In the genomic region with DNA sequence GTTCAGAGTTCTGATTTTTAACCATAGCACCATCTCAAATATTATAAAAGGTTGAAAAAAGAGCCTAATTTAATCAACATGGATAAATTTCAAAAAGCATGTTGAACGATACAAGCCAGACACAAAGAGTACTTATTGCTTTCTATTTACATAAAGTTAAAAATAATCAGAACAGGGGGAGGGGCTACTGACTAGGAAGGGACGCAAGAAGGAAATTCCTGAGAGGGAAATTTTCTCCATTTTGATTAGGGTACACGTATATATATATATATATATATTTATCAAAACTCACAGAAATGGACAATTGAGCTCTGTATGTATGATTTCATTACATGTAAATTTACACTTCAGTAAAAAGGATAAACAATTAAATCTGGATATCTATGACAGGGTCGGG, we compare ENCODE assay signal across 8 cellular contexts. TPM values are rescaled to one million over a fixed set of nuclear protein-coding genes. Genes with fewer than 3 reads are reported as not detected.
DNase-seq lines count a peak whose midpoint lies in the region; ATAC-seq and TF ChIP-seq lines count a peak whose summit lies in the region.

No MANE protein-coding gene starts in this region.

- no peak overlapping the region for H2BK12ac ChIP-seq in H9 (ENCODE audit: insufficient read length, low read depth, low read length)

- H3K4me3 ChIP-seq in epithelial cell of esophagus (ENCODE audit: low read length) (peak overlapping the region; percentile 69), neural cell (ENCODE audit: low read length) (peak overlapping the region; percentile 83)

- H2BK15ac ChIP-seq in H9 (ENCODE audit: low read depth, low read length): no peak overlapping the region

- H3K4me3 Mint-ChIP-seq in Calu3 (ENCODE audit: low read depth, unreplicated experiment) (peak overlapping the region; percentile 86), H9 (peak overlapping the region; percentile 86 to 88)

- H4K8ac ChIP-seq in H9 (replicated peaks; ENCODE audit: insufficient read length, low read depth, low read length): no peak overlapping the region

- TF ChIP-seq RAD21 in neural cell (conservative IDR thresholded peaks at IDR 0.05): no peak

- H3K27ac ChIP-seq in H9 (ENCODE audit: insufficient read length, low read depth, low read length) (no peak overlapping the region), neural cell (ENCODE audit: low read length) (peak overlapping the region; percentile 71)

- H3K56ac ChIP-seq in H9 (ENCODE audit: insufficient read length, low read depth, low read length): no peak overlapping the region

- H3K4me1 Mint-ChIP-seq in Calu3 (ENCODE audit: low read depth, unreplicated experiment): no peaks in the 10 kb centered on the region
- H3K4me1 Mint-ChIP-seq in H9: peaks cover 18 to 23% of the 10 kb centered on the region in 2 experiments

- no peaks in the 10 kb centered on the region for H3K9me2 ChIP-seq in neural cell (ENCODE audit: insufficient read depth, low read length)

- H3F3A ChIP-seq in neural cell (ENCODE audit: insufficient read depth, low read length, poor library complexity, severe bottlenecking): no peaks in the 10 kb centered on the region

- BruUV-seq in Calu3 (replicated peaks; lab: Mats Ljungman, UMichigan): TSS peak; percentile 94

- H3K27ac Mint-ChIP-seq in Calu3 (ENCODE audit: unreplicated experiment): peak overlapping the region; percentile 83
- peak overlapping the region; percentile 52 to 74 (median 73); a peak in 3 of 7 replicates for H3K27ac Mint-ChIP-seq in H9

- no peak overlapping the region for H4K91ac ChIP-seq in H9 (ENCODE audit: insufficient read length, low read depth, low read length)

- DNase-seq in Calu3 (peak; percentile 2), H9 (no peak), RPMI8226 (peak; percentile 17), epithelial cell of esophagus (ENCODE audit: low read depth) (peak; percentile 6), NCI-H187 (lab: John Stamatoyannopoulos, UW) (no peak), NCI-H1048 (lab: John Stamatoyannopoulos, UW) (no peak)

- no peak overlapping the region for H3K23ac ChIP-seq in H9 (ENCODE audit: insufficient read length, low read depth, low read length)

- H3K27me3 ChIP-seq in H9 (ENCODE audit: insufficient read depth, low read length) (no peaks in the 10 kb centered on the region), neural cell (ENCODE audit: insufficient read depth, low read depth, low read length) (no peaks in the 10 kb centered on the region)

- no peak overlapping the region for H3K4ac ChIP-seq in H9 (ENCODE audit: low read depth, low read length)

- H3K9ac ChIP-seq in H9 (ENCODE audit: extremely low read depth, insufficient read length, low read length): peak overlapping the region; percentile 63
- peak overlapping the region; percentile 84 for H3K9ac ChIP-seq in neural cell (ENCODE audit: low read length)

- H3K9me3 Mint-ChIP-seq in Calu3 (ENCODE audit: low read depth, unreplicated experiment): no peaks in the 10 kb centered on the region
- H3K9me3 Mint-ChIP-seq in H9: peaks cover 0 to 12% of the 10 kb centered on the region in 2 experiments; a peak in 3 of 5 replicates

- peak overlapping the region; percentile 66 for H3K4me2 ChIP-seq in H9 (ENCODE audit: insufficient read depth, insufficient read length, low read length)
- no peak overlapping the region for H3K4me2 ChIP-seq in neural cell (ENCODE audit: low read length)

- no peak overlapping the region for H2BK120ac ChIP-seq in H9 (ENCODE audit: low read depth, low read length, poor library complexity, severe bottlenecking)

- no peak overlapping the region for H2BK20ac ChIP-seq in H9 (ENCODE audit: low read depth, low read length, poor library complexity, severe bottlenecking)

- no peaks in the 10 kb centered on the region for H3K36me3 ChIP-seq in neural cell (ENCODE audit: insufficient read depth, low read length)

- H3K36me3 Mint-ChIP-seq in Calu3 (ENCODE audit: insufficient read depth, unreplicated experiment) (peaks cover 15% of the 10 kb centered on the region), H9 (ENCODE audit: insufficient read depth in 1 of 3, low read depth in 3 of 3) (peaks cover 2 to 5% (median 3%) of the 10 kb centered on the region in 3 experiments; a peak in 3 of 7 replicates)

- H3K79me2 ChIP-seq in H9 (ENCODE audit: insufficient read depth, low read length) (no peaks in the 10 kb centered on the region), neural cell (replicated peaks; ENCODE audit: insufficient read depth, low read length) (peaks cover 6% of the 10 kb centered on the region)

- no peak for ATAC-seq in HG03097 (IDR thresholded peaks at IDR 0.05; ENCODE audit: low FRiP score, unreplicated experiment)

- WGBS in H9 (ENCODE audit: extremely low coverage, insufficient read length, low lambda C conversion rate): no CpG with 5 or more reads among the region's 4 CpGs

- H4K20me1 ChIP-seq in H9 (ENCODE audit: control insufficient read depth, insufficient read depth, insufficient read length) (no peaks in the 10 kb centered on the region), neural cell (ENCODE audit: insufficient read depth) (no peaks in the 10 kb centered on the region)

- no peaks in the 10 kb centered on the region for H3K4me1 ChIP-seq in H9 (ENCODE audit: insufficient read depth, low read length)

- no peak overlapping the region for H2AK5ac ChIP-seq in H9 (ENCODE audit: insufficient read length, low read length)

- H3K18ac ChIP-seq in H9 (ENCODE audit: insufficient read length, low read depth, low read length): no peak overlapping the region

- no peak overlapping the region for H4K5ac ChIP-seq in H9 (ENCODE audit: insufficient read length, low read depth, low read length)

- no peak overlapping the region for H2BK5ac ChIP-seq in H9 (ENCODE audit: insufficient read length, low read length)

- TF ChIP-seq CTCF in Calu3 (IDR thresholded peaks at IDR 0.05; ENCODE audit: unreplicated experiment): no peak
- no peak for TF ChIP-seq CTCF in H9 (conservative IDR thresholded peaks at IDR 0.05)
- no peak for TF ChIP-seq CTCF in epithelial cell of esophagus (IDR thresholded peaks at IDR 0.05; ENCODE audit: insufficient read depth, low read depth, low read length, missing control alignments)
- no peak for TF ChIP-seq CTCF in neural cell (IDR thresholded peaks at IDR 0.05; ENCODE audit: poor library complexity, severe bottlenecking)

- H3K9me3 ChIP-seq in H9 (ENCODE audit: control insufficient read depth, low read depth, low read length) (no peaks in the 10 kb centered on the region), neural cell (ENCODE audit: low read length) (no peaks in the 10 kb centered on the region)

- intact Hi-C loops in Calu3 (cut with micrococcal nuclease; ENCODE audit: unreplicated experiment): loop anchor here (5.0 kb wide), 1 partner anchor 133 kb away; no protein-coding TSS in a partner anchor

- no peaks in the 10 kb centered on the region for H3K23me2 ChIP-seq in H9 (ENCODE audit: insufficient read length, low read depth, low read length, poor library complexity, severe bottlenecking)

- no peak for TF ChIP-seq EP300 in neural cell (conservative IDR thresholded peaks at IDR 0.05; ENCODE audit: poor library complexity, severe bottlenecking)

- no peaks in the 10 kb centered on the region for H3K79me1 ChIP-seq in H9 (ENCODE audit: insufficient read depth, low read depth, low read length, poor library complexity, severe bottlenecking)

- H3T11ph ChIP-seq in H9 (ENCODE audit: low read length): no peak overlapping the region

- H3K27me3 Mint-ChIP-seq in Calu3 (ENCODE audit: unreplicated experiment) (no peaks in the 10 kb centered on the region), H9 (ENCODE audit: low read depth) (no peaks in the 10 kb centered on the region)

- H2AFZ ChIP-seq in H9 (ENCODE audit: low read length) (peak overlapping the region; percentile 70), neural cell (ENCODE audit: low read depth, low read length) (peak overlapping the region; percentile 56)

- no peak overlapping the region for H3K14ac ChIP-seq in H9 (ENCODE audit: insufficient read depth, low read length)

- CTCF ChIA-PET in Calu3 (lab: Charles Lee): interaction anchor here (1.2 to 1.5 kb wide), 3 partner anchors 40 to 137 kb away, joined by 3 to 7 read pairs (median 3); no protein-coding TSS in a partner anchor

TF ChIP-seq in neural cell, 6 proteins besides CTCF, POLR2A, EP300 and RAD21:
- TF ChIP-seq MXI1 (conservative IDR thresholded peaks at IDR 0.05; ENCODE audit: poor library complexity, severe bottlenecking) (no peak), EZH2 (IDR thresholded peaks at IDR 0.05; ENCODE audit: borderline replicate concordance, insufficient read depth, low read length, poor library complexity, severe bottlenecking) (no peak), POLR2AphosphoS5 (IDR thresholded peaks at IDR 0.05) (no peak), REST (IDR thresholded peaks at IDR 0.05; ENCODE audit: borderline replicate concordance) (no peak)

RNA-seq across cellular contexts. Expression of gene MBTPS2, which starts 0.5 kb away (rescaled TPM):
- total RNA-seq in Calu3 (2022) (27.6 and 29.7 TPM in 2 replicates), H9 (2021) (6.5 and 6.8 TPM in 2 replicates)
- polyA plus RNA-seq in neural cell: 11.1 and 11.5 TPM in 2 replicates
- 16.3 and 22.0 TPM in 2 replicates for polyA minus RNA-seq in neural cell

RNA-seq across cellular contexts. Expression of gene YY2, which starts 16.9 kb away (rescaled TPM):
- total RNA-seq in Calu3 (2022): 4.6 and 4.7 TPM in 2 replicates
- total RNA-seq in H9 (2021): 1.8 TPM in 2 replicates
- polyA plus RNA-seq in neural cell: 1.7 and 2.4 TPM in 2 replicates
- polyA minus RNA-seq in neural cell: 2.9 and 4.1 TPM in 2 replicates

Comparison
In these comparisons a context has a peak if more than half of its experiments do, and no peak if none do; other contexts are left out.
1. DNase-seq: peak in Calu3 (single experiment), RPMI8226 (single experiment) and epithelial cell of esophagus (single experiment); none in H9 (single experiment), NCI-H187 (0 of 2) and NCI-H1048 (single experiment).